ENCODE assay signal across 8 cellular contexts in genomic region chr2:158968396-158969161, GRCh38. TPM values are rescaled to one million over a fixed set of nuclear protein-coding genes. Genes with fewer than 3 reads are reported as not detected.
A peak's percentile ranks its signal among the peaks of the same experiment; 100 is the strongest.
DNase-seq lines count a peak whose midpoint lies in the region; ATAC-seq and TF ChIP-seq lines count a peak whose summit lies in the region.

TSS of gene TANC1 (plus strand) at chr2:158968640. CDS start at chr2:159065911, 97,271 bp downstream.

- WGBS in testis, 2 donors: 0% methylated on average over 15 to 90 of the region's 92 CpGs

- peaks cover 52% of the 10 kb centered on the region for H3K27me3 Mint-ChIP-seq in activated naive CD4-positive, alpha-beta T cell treated with anti-CD3 and anti-CD28 coated beads, Interleukin-2, amount 10 ng/mL, durations not matched to agents 7 days and 5 days
- H3K27me3 Mint-ChIP-seq in neural crest cell (ENCODE audit: low read depth): peaks cover 62% of the 10 kb centered on the region

- DNase-seq in EH (ENCODE audit: low read depth) (peak; percentile 94), KBM-7 (peak; percentile 88), RPMI7951 (ENCODE audit: low read depth) (peak; percentile 95), foreskin melanocyte (peak; percentile 87), neural crest cell (ENCODE audit: low read depth, low spot score) (peak; percentile 82), testis (peak; percentile 95)
- peak; percentile 81 for DNase-seq in activated naive CD4-positive, alpha-beta T cell treated with anti-CD3 and anti-CD28 coated beads, Interleukin-2, amount 10 ng/mL, durations not matched to agents 7 days and 5 days

- ATAC-seq in GM21825 (IDR thresholded peaks at IDR 0.05; ENCODE audit: unreplicated experiment): peak; percentile 98

- no peak for TF ChIP-seq CTCF in neural crest cell (conservative IDR thresholded peaks at IDR 0.05)
- TF ChIP-seq CTCF in testis (IDR thresholded peaks at IDR 0.05): no peak

- H3K4me3 Mint-ChIP-seq in activated naive CD4-positive, alpha-beta T cell treated with anti-CD3 and anti-CD28 coated beads, Interleukin-2, amount 10 ng/mL, durations not matched to agents 7 days and 5 days: peak within 1 kb of the TSS; percentile 70
- H3K4me3 Mint-ChIP-seq in neural crest cell: peak within 1 kb of the TSS; percentile 96

- peaks cover 5% of the 10 kb centered on the region for H3K4me1 ChIP-seq in testis

- no peaks in the 10 kb centered on the region for H3K36me3 ChIP-seq in testis (ENCODE audit: low read depth, missing control alignments)

- peak; percentile 58 for TF ChIP-seq POLR2A in testis (IDR thresholded peaks at IDR 0.05)

- H3K9me3 ChIP-seq in testis: no peaks in the 10 kb centered on the region

- no peak within 1 kb of the TSS for H3K27ac Mint-ChIP-seq in activated naive CD4-positive, alpha-beta T cell treated with anti-CD3 and anti-CD28 coated beads, Interleukin-2, amount 10 ng/mL, durations not matched to agents 7 days and 5 days
- peak within 1 kb of the TSS; percentile 97 for H3K27ac Mint-ChIP-seq in neural crest cell (ENCODE audit: unreplicated experiment)

- no peaks in the 10 kb centered on the region for H3K9me3 Mint-ChIP-seq in activated naive CD4-positive, alpha-beta T cell treated with anti-CD3 and anti-CD28 coated beads, Interleukin-2, amount 10 ng/mL, durations not matched to agents 7 days and 5 days
- H3K9me3 Mint-ChIP-seq in neural crest cell: no peaks in the 10 kb centered on the region

- no peaks in the 10 kb centered on the region for H3K36me3 Mint-ChIP-seq in activated naive CD4-positive, alpha-beta T cell treated with anti-CD3 and anti-CD28 coated beads, Interleukin-2, amount 10 ng/mL, durations not matched to agents 7 days and 5 days
- no peaks in the 10 kb centered on the region for H3K36me3 Mint-ChIP-seq in neural crest cell (ENCODE audit: low read depth)

- peak within 1 kb of the TSS; percentile 86 to 92 for H3K27ac ChIP-seq in testis

- H3K4me3 ChIP-seq in testis: peak within 1 kb of the TSS; percentile 67 to 87

- CTCF ChIA-PET in activated naive CD4-positive, alpha-beta T cell treated with anti-CD3 and anti-CD28 coated beads, Interleukin-2, amount 10 ng/mL, durations not matched to agents 7 days and 5 days (lab: Charles Lee): no interaction called here

- in situ Hi-C loops in KBM-7 (cut with MboI; ENCODE audit: low pct_unique_long_range_greater_than_20kb, low sequenced_read_pairs): no loop called here

- no peaks in the 10 kb centered on the region for H3K27me3 ChIP-seq in testis

- intact Hi-C loops in testis (cut with DNase I; ENCODE audit: low total_unique reads): no loop called here

- H3K4me1 Mint-ChIP-seq in activated naive CD4-positive, alpha-beta T cell treated with anti-CD3 and anti-CD28 coated beads, Interleukin-2, amount 10 ng/mL, durations not matched to agents 7 days and 5 days: peaks cover 18% of the 10 kb centered on the region
- H3K4me1 Mint-ChIP-seq in neural crest cell: peaks cover 55% of the 10 kb centered on the region

RNA-seq across cellular contexts. Expression of gene TANC1, which starts in this region (rescaled TPM):
- 19.3 and 24.4 TPM in 2 replicates for total RNA-seq in RPMI7951 (2014; rRNA removed; shearing (Covaris generic))
- total RNA-seq in neural crest cell (13.2 and 14.1 TPM in 2 replicates), testis (10 to 100 TPM; 16.2 to 19.3 TPM)
- 8.6 TPM for polyA plus RNA-seq in testis (ENCODE audit: insufficient read depth, low read depth, low replicate concordance)

Comparison
In these comparisons a context has a peak if more than half of its experiments do, and no peak if none do; other contexts are left out.
1. Peak in every context shown above with its lines: DNase-seq, ATAC-seq, H3K4me3 ChIP-seq and H3K27ac ChIP-seq.